In genomic region chr7:142808802-142809583, GRCh38 we compare ENCODE assay signal across 9 cellular contexts. TPM values are rescaled to one million over a fixed set of nuclear protein-coding genes. Genes with fewer than 3 reads are reported as not detected.
A peak's percentile ranks its signal among the peaks of the same experiment; 100 is the strongest.
DNase-seq lines count a peak whose midpoint lies in the region; ATAC-seq and FAIRE-seq lines count a peak whose summit lies in the region.
"Had no signal": no experiment of that assay in that cellular context is flagged by ENCODE, and none has a peak within 500 bp of the region (broad histone marks: within the 10 kb centered on the region; RNA-seq: fewer than 3 reads in every experiment).

No MANE protein-coding gene starts in this region.

- DNase-seq in T follicular helper cell (ENCODE audit: low read depth), result peak; percentile 93
- DNase-seq in activated naive CD8-positive, alpha-beta T cell treated with anti-CD3 and anti-CD28 coated beads for 36 hours, result peak; percentile 93
- DNase-seq in stimulated activated CD4-positive, alpha-beta T cell treated with anti-CD3 and anti-CD28 coated beads, Interleukin-12 subunit alpha, Interleukin-12 subunit beta, amount 100 ng/mL, for 24 hours (ENCODE audit: low read depth in 2 of 2), result peak; percentile 89 to 92
- no peak for DNase-seq in DMS153 (lab: John Stamatoyannopoulos, UW)
- no peak for DNase-seq in AG08396 (ENCODE audit: low spot score)
- DNase-seq in RCC 7860 (ENCODE audit: low spot score), result no peak

- no peaks in the 10 kb centered on the region for H3K27me3 Mint-ChIP-seq in activated naive CD8-positive, alpha-beta T cell treated with anti-CD3 and anti-CD28 coated beads for 36 hours

- no peaks in the 10 kb centered on the region for H3K9me3 Mint-ChIP-seq in activated naive CD8-positive, alpha-beta T cell treated with anti-CD3 and anti-CD28 coated beads for 36 hours

- H3K4me3 Mint-ChIP-seq in activated naive CD8-positive, alpha-beta T cell treated with anti-CD3 and anti-CD28 coated beads for 36 hours, result peak overlapping the region; percentile 81

- H3K4me1 Mint-ChIP-seq in activated naive CD8-positive, alpha-beta T cell treated with anti-CD3 and anti-CD28 coated beads for 36 hours, result peaks cover 97% of the 10 kb centered on the region

- H3K36me3 Mint-ChIP-seq in activated naive CD8-positive, alpha-beta T cell treated with anti-CD3 and anti-CD28 coated beads for 36 hours, result peaks cover 20% of the 10 kb centered on the region

- ATAC-seq in GM18519 (IDR thresholded peaks at IDR 0.05; ENCODE audit: low FRiP score, unreplicated experiment), result peak; percentile 87
- ATAC-seq in HG02852 (IDR thresholded peaks at IDR 0.05; ENCODE audit: unreplicated experiment), result peak; percentile 85

- H3K27ac Mint-ChIP-seq in activated naive CD8-positive, alpha-beta T cell treated with anti-CD3 and anti-CD28 coated beads for 36 hours, result peak overlapping the region; percentile 99

- no peak for FAIRE-seq in RCC 7860 (lab: Jason Lieb, UNC)

RNA-seq across cellular contexts. Expression of gene PRSS2, which starts 38.2 kb away (rescaled TPM):
- total RNA-seq in activated naive CD8-positive, alpha-beta T cell treated with anti-CD3 and anti-CD28 coated beads for 36 hours, result not detected
- total RNA-seq: myocyte had no signal

RNA-seq across cellular contexts. Expression of gene EPHB6, which starts 45.9 kb away (rescaled TPM):
- total RNA-seq in activated naive CD8-positive, alpha-beta T cell treated with anti-CD3 and anti-CD28 coated beads for 36 hours, result 10 to 100 TPM in 1 of 2 experiments, 1 to 10 TPM in 1; 9.0 to 10.0 TPM

RNA-seq across cellular contexts. Expression of gene PRSS1, which starts 59.7 kb away (rescaled TPM):
- not detected for total RNA-seq in activated naive CD8-positive, alpha-beta T cell treated with anti-CD3 and anti-CD28 coated beads for 36 hours
- total RNA-seq: myocyte had no signal

Comparison
In these comparisons a context has a peak if more than half of its experiments do, and no peak if none do; other contexts are left out.
1. DNase-seq: peak in T follicular helper cell (single experiment), activated naive CD8-positive, alpha-beta T cell treated with anti-CD3 and anti-CD28 coated beads for 36 hours (single experiment) and stimulated activated CD4-positive, alpha-beta T cell treated with anti-CD3 and anti-CD28 coated beads, Interleukin-12 subunit alpha, Interleukin-12 subunit beta, amount 100 ng/mL, for 24 hours (2 of 2); none in DMS153 (single experiment), AG08396 (single experiment) and RCC 7860 (single experiment).